Comparison of ENCODE assay signal across 8 cellular contexts in genomic region chr15:62059108-62059817, GRCh38. TPM values are rescaled to one million over a fixed set of nuclear protein-coding genes. Genes with fewer than 3 reads are reported as not detected.
DNase-seq lines count a peak whose midpoint lies in the region; TF ChIP-seq lines count a peak whose summit lies in the region.

No MANE protein-coding gene starts in this region.

- WGBS in thymus, result 11% methylated on average over 13 of the region's 13 CpGs

- H3K4me3 ChIP-seq in HL-60 (replicated peaks; ENCODE audit: insufficient read depth, low read length) (peak overlapping the region; percentile 91), thymus (ENCODE audit: low read length) (peak overlapping the region; percentile 88)

- H3K36me3 ChIP-seq in thymus (ENCODE audit: control insufficient read depth, insufficient read depth), result no peaks in the 10 kb centered on the region

- peaks cover 6% of the 10 kb centered on the region for H3K4me1 ChIP-seq in thymus (ENCODE audit: control insufficient read depth, insufficient read depth, low read length)

- H3K4me1 Mint-ChIP-seq in activated naive CD8-positive, alpha-beta T cell (ENCODE audit: low read depth), result peaks cover 56% of the 10 kb centered on the region

- H3K27me3 ChIP-seq in HL-60 (ENCODE audit: insufficient read depth, poor library complexity, severe bottlenecking), result no peaks in the 10 kb centered on the region
- H3K27me3 ChIP-seq in thymus (ENCODE audit: control insufficient read depth, insufficient read depth), result peaks cover 12% of the 10 kb centered on the region

- H3K4me3 Mint-ChIP-seq in activated naive CD8-positive, alpha-beta T cell, result peak overlapping the region; percentile 98

- no peak for TF ChIP-seq CTCF in HL-60 (IDR thresholded peaks at IDR 0.05; ENCODE audit: insufficient read depth, low read length)

- no peaks in the 10 kb centered on the region for H3K9me3 Mint-ChIP-seq in activated naive CD8-positive, alpha-beta T cell (ENCODE audit: low read depth)

- H3K36me3 Mint-ChIP-seq in activated naive CD8-positive, alpha-beta T cell, result no peaks in the 10 kb centered on the region

- H3K27ac ChIP-seq in HL-60 (replicated peaks) (peak overlapping the region; percentile 94), thymus (ENCODE audit: low read depth) (peak overlapping the region; percentile 91)

- H3K27me3 Mint-ChIP-seq in activated naive CD8-positive, alpha-beta T cell, result no peaks in the 10 kb centered on the region

- H3K9me3 ChIP-seq in thymus (ENCODE audit: control insufficient read depth), result no peaks in the 10 kb centered on the region

- DNase-seq in AG08395 (ENCODE audit: low spot score), result peak; percentile 17
- no peak for DNase-seq in HL-60 (ENCODE audit: low read depth in 1 of 2, low spot score in 1 of 2)
- DNase-seq in kidney glomerular epithelial cell (lab: John Stamatoyannopoulos, UW), result peak; percentile 5
- DNase-seq in H4 (ENCODE audit: low spot score), result no peak
- DNase-seq in NCI-H128 (lab: John Stamatoyannopoulos, UW; ENCODE audit: unreplicated experiment), result no peak
- no peak for DNase-seq in retina

- peak overlapping the region; percentile 95 for H3K27ac Mint-ChIP-seq in activated naive CD8-positive, alpha-beta T cell

RNA-seq across cellular contexts. Expression of gene VPS13C, which starts 1.0 kb away (rescaled TPM):
- polyA plus RNA-seq in thymus, result 50.9 TPM
- 16.8 and 17.2 TPM in 2 replicates for total RNA-seq in H4 (2014; rRNA removed; shearing (Covaris generic))

RNA-seq across cellular contexts. Expression of gene C2CD4A, which starts 7.5 kb away (rescaled TPM):
- polyA plus RNA-seq in thymus, result 11.6 TPM
- total RNA-seq in H4 (2014; rRNA removed; shearing (Covaris generic)), result not detected in 2 replicates

Comparison
In these comparisons a context has a peak if more than half of its experiments do, and no peak if none do; other contexts are left out.
1. DNase-seq: peak in AG08395 (single experiment) and kidney glomerular epithelial cell (single experiment); none in HL-60 (0 of 2), H4 (single experiment), NCI-H128 (single experiment) and retina (single experiment).